ENCODE assay signal across 13 cellular contexts in the genomic region with DNA sequence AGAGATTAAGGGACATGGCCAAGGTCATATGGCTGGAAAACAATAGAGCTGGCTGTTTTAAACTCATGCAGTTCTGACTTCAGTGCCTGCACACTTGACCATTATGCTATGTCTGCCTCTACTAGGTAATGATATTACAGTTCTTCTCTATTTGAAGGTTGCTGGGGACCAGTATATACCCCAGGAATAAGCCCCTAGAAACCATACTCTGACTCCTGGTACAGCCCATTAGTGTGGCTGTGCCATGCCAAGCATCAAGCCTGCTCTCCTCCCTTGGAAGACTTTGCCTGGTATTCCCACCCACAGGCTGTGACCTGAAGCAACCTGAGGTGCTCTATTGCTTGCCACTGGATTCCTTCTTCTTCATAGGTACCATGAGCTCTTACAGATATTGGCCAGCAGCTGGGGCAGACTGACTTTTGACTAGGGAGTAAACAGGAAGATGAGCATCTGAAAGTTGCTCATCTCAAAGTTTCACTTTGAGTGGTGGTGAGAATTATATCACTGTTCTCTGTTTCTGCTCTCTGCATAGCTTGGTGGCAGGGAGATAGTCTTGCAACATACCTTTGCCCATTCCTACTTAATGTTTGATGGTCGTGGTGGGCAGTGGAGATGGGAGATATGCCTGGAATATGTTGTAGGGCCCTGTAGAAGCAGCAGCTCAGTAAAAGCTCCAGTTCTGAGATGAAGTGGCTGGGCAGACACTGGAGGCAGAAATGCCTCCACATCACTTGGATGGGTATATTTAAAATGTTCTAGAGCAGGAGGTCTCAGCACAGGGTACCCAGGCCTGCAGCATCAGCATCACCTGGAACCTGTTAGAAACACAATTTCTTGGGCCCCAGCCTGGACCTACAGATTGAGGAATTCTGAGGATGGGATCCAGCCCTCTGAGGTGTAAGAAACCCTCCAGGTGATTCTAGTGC.
DNase-seq lines count a peak whose midpoint lies in the region; ATAC-seq lines count a peak whose summit lies in the region.
"Had no signal": no experiment of that assay in that cellular context is flagged by ENCODE, and none has a peak within 500 bp of the region (broad histone marks: within the 10 kb centered on the region; RNA-seq: fewer than 3 reads in every experiment).

No MANE protein-coding gene starts in this region.

- H3K9me3 Mint-ChIP-seq in activated T-helper 1 cell treated with anti-CD3 and anti-CD28 coated beads, Interleukin-12 subunit alpha, Interleukin-12 subunit beta, Interleukin-2, Interleukin-4 antibody, amounts not matched to agents 30 ng/mL and 10 ng/mL and 1 ng/mL, durations not matched to agents 14 hours and 24 hours and 36 hours = peaks cover 10% of the 10 kb centered on the region

- H3K27ac Mint-ChIP-seq in activated T-helper 1 cell treated with anti-CD3 and anti-CD28 coated beads, Interleukin-12 subunit alpha, Interleukin-12 subunit beta, Interleukin-2, Interleukin-4 antibody, amounts not matched to agents 30 ng/mL and 10 ng/mL and 1 ng/mL, durations not matched to agents 14 hours and 24 hours and 36 hours = peak overlapping the region; percentile 89

- no peak for DNase-seq in activated CD4-positive, CD25-positive, alpha-beta regulatory T cell (lab: John Stamatoyannopoulos, UW)
- peak; percentile 26 for DNase-seq in activated T-helper 1 cell treated with anti-CD3 and anti-CD28 coated beads, Interleukin-12 subunit alpha, Interleukin-12 subunit beta, Interleukin-2, Interleukin-4 antibody, amounts not matched to agents 30 ng/mL and 10 ng/mL and 1 ng/mL, durations not matched to agents 14 hours and 24 hours and 36 hours (ENCODE audit: low spot score)
- DNase-seq in NCI-H2081 (lab: John Stamatoyannopoulos, UW) (no peak), NCI-H2171 (lab: John Stamatoyannopoulos, UW) (no peak), left lobe of liver (ENCODE audit: low spot score) (no peak)
- DNase-seq: activated effector memory CD4-positive, alpha-beta T cell treated with anti-CD3 and anti-CD28 coated beads, Interleukin-2, amount 50 U/mL, for 16 hours; DMS79 treated with DMSO at 0.1 percent for 48 hours; GM23248; heart left ventricle; Kasumi-1 had no signal

- peak overlapping the region; percentile 49 for H3K4me3 Mint-ChIP-seq in activated T-helper 1 cell treated with anti-CD3 and anti-CD28 coated beads, Interleukin-12 subunit alpha, Interleukin-12 subunit beta, Interleukin-2, Interleukin-4 antibody, amounts not matched to agents 30 ng/mL and 10 ng/mL and 1 ng/mL, durations not matched to agents 14 hours and 24 hours and 36 hours

- ATAC-seq in activated CD4-positive, CD25-positive, alpha-beta regulatory T cell treated with anti-CD3 and anti-CD28 coated beads, Interleukin-2, amount 50 U/mL, for 24 hours = peak; percentile 94 to 95
- ATAC-seq in GM19468 (IDR thresholded peaks at IDR 0.05; ENCODE audit: extremely low read depth, unreplicated experiment) (peak; percentile 62), HG03095 (IDR thresholded peaks at IDR 0.05; ENCODE audit: unreplicated experiment) (peak; percentile 76), left lobe of liver (no peak)
- ATAC-seq: heart left ventricle had no signal

- intact Hi-C loops in activated T-helper 1 cell treated with anti-CD3 and anti-CD28 coated beads, Interleukin-12 subunit alpha, Interleukin-12 subunit beta, Interleukin-2, Interleukin-4 antibody, amounts not matched to agents 30 ng/mL and 10 ng/mL and 1 ng/mL, durations not matched to agents 14 hours and 24 hours and 36 hours (cut with micrococcal nuclease) = loop anchor here (1.0 to 5.0 kb wide), 4 partner anchors 632 to 1351 kb away; no protein-coding TSS in a partner anchor

- H3K36me3 Mint-ChIP-seq in activated T-helper 1 cell treated with anti-CD3 and anti-CD28 coated beads, Interleukin-12 subunit alpha, Interleukin-12 subunit beta, Interleukin-2, Interleukin-4 antibody, amounts not matched to agents 30 ng/mL and 10 ng/mL and 1 ng/mL, durations not matched to agents 14 hours and 24 hours and 36 hours (ENCODE audit: low read depth) = peaks cover 6% of the 10 kb centered on the region

- H3K4me1 Mint-ChIP-seq in activated T-helper 1 cell treated with anti-CD3 and anti-CD28 coated beads, Interleukin-12 subunit alpha, Interleukin-12 subunit beta, Interleukin-2, Interleukin-4 antibody, amounts not matched to agents 30 ng/mL and 10 ng/mL and 1 ng/mL, durations not matched to agents 14 hours and 24 hours and 36 hours (ENCODE audit: low read depth) = peaks cover 50% of the 10 kb centered on the region

- H3K27me3 Mint-ChIP-seq in activated T-helper 1 cell treated with anti-CD3 and anti-CD28 coated beads, Interleukin-12 subunit alpha, Interleukin-12 subunit beta, Interleukin-2, Interleukin-4 antibody, amounts not matched to agents 30 ng/mL and 10 ng/mL and 1 ng/mL, durations not matched to agents 14 hours and 24 hours and 36 hours (ENCODE audit: insufficient read depth) = peaks cover 6% of the 10 kb centered on the region
